16 cellular contexts compared by ENCODE assay signal in the genomic region with DNA sequence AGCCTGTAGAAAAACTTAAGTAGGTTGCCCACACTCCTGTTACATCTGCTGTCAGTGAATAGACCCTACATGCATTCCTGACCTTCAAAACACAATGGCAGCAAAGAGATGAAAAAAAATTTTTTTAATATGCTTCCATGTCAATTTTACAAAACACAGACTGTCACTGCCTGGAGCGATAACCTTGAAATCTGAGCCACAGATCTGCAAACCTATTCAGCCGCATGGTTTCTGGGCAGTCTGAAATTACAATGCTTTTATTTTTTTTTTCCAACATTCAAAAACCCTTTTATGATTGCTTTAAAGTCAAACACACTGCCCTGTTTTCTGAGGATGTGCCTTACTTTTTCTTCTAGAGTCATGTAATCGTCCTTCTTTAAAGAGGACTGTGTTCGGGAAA.
DNase-seq lines count a peak whose midpoint lies in the region; ATAC-seq and TF ChIP-seq lines count a peak whose summit lies in the region.
"Had no signal": no experiment of that assay in that cellular context is flagged by ENCODE, and none has a peak within 500 bp of the region (broad histone marks: within the 10 kb centered on the region; RNA-seq: fewer than 3 reads in every experiment).

No MANE protein-coding gene starts in this region.

- H3K9ac ChIP-seq in SK-N-SH: no peak overlapping the region
- H3K9ac ChIP-seq: BLaER1 treated with 17β-estradiol and CSF1 and Interleukin-3, amounts not matched to agents 10 nM and 100 nM had no signal

- TF ChIP-seq EP300 in SK-N-SH (IDR thresholded peaks at IDR 0.05; ENCODE audit: borderline replicate concordance in 1 of 2, low read depth in 1 of 2, low read length in 1 of 2): peak in 1 of 2 experiments; percentile 48; a peak in 2 of 4 replicates

- no peaks in the 10 kb centered on the region for H3K27me3 Mint-ChIP-seq in activated CD8-positive, alpha-beta T cell treated with anti-CD3 and anti-CD28 coated beads for 36 hours
- H3K27me3 Mint-ChIP-seq in activated naive CD4-positive, alpha-beta T cell treated with anti-CD3 and anti-CD28 coated beads for 36 hours (ENCODE audit: low read depth): no peaks in the 10 kb centered on the region
- H3K27me3 Mint-ChIP-seq: B cell; CD4-positive, alpha-beta T cell had no signal

- intact Hi-C loops in activated CD8-positive, alpha-beta T cell treated with anti-CD3 and anti-CD28 coated beads for 36 hours (cut with micrococcal nuclease): no loop called here
- intact Hi-C loops in activated naive CD4-positive, alpha-beta T cell treated with anti-CD3 and anti-CD28 coated beads for 36 hours (cut with micrococcal nuclease): no loop called here

- H3K4me1 ChIP-seq in SK-N-SH (ENCODE audit: control insufficient read depth in 1 of 2, insufficient read depth in 2 of 2, low read depth in 1 of 2, low read length in 1 of 2) (no peaks in the 10 kb centered on the region), HAP-1 (no peaks in the 10 kb centered on the region; the same call in 1 of the 2 replicates)
- H3K4me1 ChIP-seq: BLaER1 treated with 17β-estradiol and CSF1 and Interleukin-3, amounts not matched to agents 10 nM and 100 nM; Caco-2 had no signal

- H3K9me3 ChIP-seq in SK-N-SH: peaks cover 4% of the 10 kb centered on the region; the same call in 1 of the 2 replicates
- H3K9me3 ChIP-seq in HAP-1: no peaks in the 10 kb centered on the region
- H3K9me3 ChIP-seq: Caco-2 had no signal

- no peaks in the 10 kb centered on the region for H3K9me2 ChIP-seq in SK-N-SH

- POLR2A ChIA-PET in SK-N-SH (lab: Yijun Ruan, JAX): no interaction called here
- POLR2A ChIA-PET in activated CD8-positive, alpha-beta T cell treated with anti-CD3 and anti-CD28 coated beads for 36 hours (lab: Charles Lee): no interaction called here

- ATAC-seq in SK-N-SH treated with all-trans-retinoic acid at 6 μM for 48 hours: no peak
- ATAC-seq in activated CD8-positive, alpha-beta T cell treated with anti-CD3 and anti-CD28 coated beads for 36 hours: no peak
- ATAC-seq: CD8-positive, alpha-beta T cell had no signal

- TF ChIP-seq CTCF in SK-N-SH (IDR thresholded peaks at IDR 0.05): no peak
- no peak for TF ChIP-seq CTCF in activated CD8-positive, alpha-beta T cell treated with anti-CD3 and anti-CD28 coated beads for 36 hours (IDR thresholded peaks at IDR 0.05)

- no peaks in the 10 kb centered on the region for H4K20me1 ChIP-seq in SK-N-SH (ENCODE audit: insufficient read depth)
- H4K20me1 ChIP-seq: BLaER1 treated with 17β-estradiol and CSF1 and Interleukin-3, amounts not matched to agents 10 nM and 100 nM had no signal

- no peak overlapping the region for H3K4me3 Mint-ChIP-seq in activated CD8-positive, alpha-beta T cell treated with anti-CD3 and anti-CD28 coated beads for 36 hours
- no peak overlapping the region for H3K4me3 Mint-ChIP-seq in activated naive CD4-positive, alpha-beta T cell treated with anti-CD3 and anti-CD28 coated beads for 36 hours
- H3K4me3 Mint-ChIP-seq: B cell; CD4-positive, alpha-beta T cell; CD8-positive, alpha-beta T cell had no signal

- in situ Hi-C loops in HAP-1 (cut with MboI; ENCODE audit: low sequenced_read_pairs): no loop called here

- peaks cover 2% of the 10 kb centered on the region for H3K9me3 Mint-ChIP-seq in activated CD8-positive, alpha-beta T cell treated with anti-CD3 and anti-CD28 coated beads for 36 hours
- H3K9me3 Mint-ChIP-seq in activated naive CD4-positive, alpha-beta T cell treated with anti-CD3 and anti-CD28 coated beads for 36 hours: peaks cover 1% of the 10 kb centered on the region
- H3K9me3 Mint-ChIP-seq: CD4-positive, alpha-beta T cell; CD8-positive, alpha-beta T cell had no signal

- H3K4me3 ChIP-seq in SK-N-SH (ENCODE audit: low read depth in 2 of 2, low read length in 1 of 2) (no peak overlapping the region), HAP-1 (no peak overlapping the region)
- H3K4me3 ChIP-seq: BLaER1 treated with 17β-estradiol and CSF1 and Interleukin-3, amounts not matched to agents 10 nM and 100 nM had no signal

- DNase-seq in SK-N-SH (peak; percentile 3), HAP-1 (ENCODE audit: low spot score in 2 of 2) (peak; percentile 29 to 32)
- no peak for DNase-seq in activated CD8-positive, alpha-beta T cell treated with anti-CD3 and anti-CD28 coated beads for 36 hours
- no peak for DNase-seq in activated naive CD4-positive, alpha-beta T cell treated with anti-CD3 and anti-CD28 coated beads for 36 hours
- DNase-seq: 8988T; AML-193; Caco-2; Calu3; CD4-positive, alpha-beta T cell; CD8-positive, alpha-beta T cell; DMS79 treated with DMSO at 0.1 percent for 48 hours; GF-D8 had no signal

- H3K27me3 ChIP-seq in SK-N-SH (ENCODE audit: insufficient read depth) (no peaks in the 10 kb centered on the region), HAP-1 (ENCODE audit: low read depth) (no peaks in the 10 kb centered on the region)
- H3K27me3 ChIP-seq: BLaER1 treated with 17β-estradiol and CSF1 and Interleukin-3, amounts not matched to agents 10 nM and 100 nM had no signal

- CTCF ChIA-PET in SK-N-SH (lab: Yijun Ruan, JAX): no interaction called here
- CTCF ChIA-PET in activated CD8-positive, alpha-beta T cell treated with anti-CD3 and anti-CD28 coated beads for 36 hours (lab: Charles Lee): no interaction called here
- CTCF ChIA-PET in activated naive CD4-positive, alpha-beta T cell treated with anti-CD3 and anti-CD28 coated beads for 36 hours (lab: Charles Lee): no interaction called here

- WGBS in SK-N-SH (ENCODE audit: low lambda C conversion rate): 9% methylated on average over 4 of the region's 4 CpGs

- no peaks in the 10 kb centered on the region for H3F3A ChIP-seq in SK-N-SH (replicated peaks; ENCODE audit: insufficient read depth)

- no peak overlapping the region for H3K27ac Mint-ChIP-seq in activated CD8-positive, alpha-beta T cell treated with anti-CD3 and anti-CD28 coated beads for 36 hours
- H3K27ac Mint-ChIP-seq in activated naive CD4-positive, alpha-beta T cell treated with anti-CD3 and anti-CD28 coated beads for 36 hours: no peak overlapping the region
- H3K27ac Mint-ChIP-seq: B cell; CD4-positive, alpha-beta T cell; CD8-positive, alpha-beta T cell had no signal

- H3K4me2 ChIP-seq in SK-N-SH: no peak overlapping the region
- H3K4me2 ChIP-seq: BLaER1 treated with 17β-estradiol and CSF1 and Interleukin-3, amounts not matched to agents 10 nM and 100 nM had no signal

- H3K36me3 ChIP-seq in SK-N-SH (replicated peaks in 1 of 2; ENCODE audit: control insufficient read depth in 1 of 2, insufficient read depth in 2 of 2, low read length in 1 of 2) (no peaks in the 10 kb centered on the region), HAP-1 (replicated peaks) (no peaks in the 10 kb centered on the region)
- H3K36me3 ChIP-seq: BLaER1 treated with 17β-estradiol and CSF1 and Interleukin-3, amounts not matched to agents 10 nM and 100 nM had no signal

- no peaks in the 10 kb centered on the region for H3K36me3 Mint-ChIP-seq in activated CD8-positive, alpha-beta T cell treated with anti-CD3 and anti-CD28 coated beads for 36 hours (ENCODE audit: low read depth)
- no peaks in the 10 kb centered on the region for H3K36me3 Mint-ChIP-seq in activated naive CD4-positive, alpha-beta T cell treated with anti-CD3 and anti-CD28 coated beads for 36 hours (ENCODE audit: low read depth)
- H3K36me3 Mint-ChIP-seq: CD8-positive, alpha-beta T cell had no signal

- peak overlapping the region in 1 of 2 experiments; percentile 53; a peak in 1 of 4 replicates for H3K27ac ChIP-seq in SK-N-SH (ENCODE audit: low read depth in 2 of 2, low read length in 1 of 2)
- H3K27ac ChIP-seq: BLaER1 treated with 17β-estradiol and CSF1 and Interleukin-3, amounts not matched to agents 10 nM and 100 nM; C4-2B had no signal

- no peaks in the 10 kb centered on the region for H3K79me2 ChIP-seq in SK-N-SH (ENCODE audit: insufficient read depth)

- no peaks in the 10 kb centered on the region for H3K4me1 Mint-ChIP-seq in activated CD8-positive, alpha-beta T cell treated with anti-CD3 and anti-CD28 coated beads for 36 hours (ENCODE audit: low read depth)
- no peaks in the 10 kb centered on the region for H3K4me1 Mint-ChIP-seq in activated naive CD4-positive, alpha-beta T cell treated with anti-CD3 and anti-CD28 coated beads for 36 hours (ENCODE audit: low read depth)
- H3K4me1 Mint-ChIP-seq: B cell had no signal

- H2AFZ ChIP-seq in SK-N-SH (ENCODE audit: low read depth): no peak overlapping the region

- TF ChIP-seq RAD21 in SK-N-SH (IDR thresholded peaks at IDR 0.05; ENCODE audit: low read length): no peak

TF ChIP-seq in SK-N-SH, 30 proteins besides CTCF, POLR2A, EP300 and RAD21:
- TF ChIP-seq JUND (IDR thresholded peaks at IDR 0.05): no peak
- no peak for TF ChIP-seq RXRA (IDR thresholded peaks at IDR 0.05; ENCODE audit: borderline replicate concordance, low read depth)
- peak; percentile 55 for TF ChIP-seq RCOR1 (IDR thresholded peaks at IDR 0.05; ENCODE audit: low read length)
- peak; percentile 67 for TF ChIP-seq GATA2 (CRISPR knock-in tag; IDR thresholded peaks at IDR 0.05)
- TF ChIP-seq NRF1 (IDR thresholded peaks at IDR 0.05; ENCODE audit: low read depth, low read length): no peak

TF ChIP-seq in SK-N-SH treated with all-trans-retinoic acid at 6 μM for 48 hours, 23 proteins besides CTCF, POLR2A, EP300 and RAD21 (continues in another document):
- TF ChIP-seq ARNTL (CRISPR knock-in tag; IDR thresholded peaks at IDR 0.05; ENCODE audit: borderline replicate concordance, low read depth): no peak
- TF ChIP-seq RARB (CRISPR knock-in tag; IDR thresholded peaks at IDR 0.05): no peak
- TF ChIP-seq, protein P1, sequence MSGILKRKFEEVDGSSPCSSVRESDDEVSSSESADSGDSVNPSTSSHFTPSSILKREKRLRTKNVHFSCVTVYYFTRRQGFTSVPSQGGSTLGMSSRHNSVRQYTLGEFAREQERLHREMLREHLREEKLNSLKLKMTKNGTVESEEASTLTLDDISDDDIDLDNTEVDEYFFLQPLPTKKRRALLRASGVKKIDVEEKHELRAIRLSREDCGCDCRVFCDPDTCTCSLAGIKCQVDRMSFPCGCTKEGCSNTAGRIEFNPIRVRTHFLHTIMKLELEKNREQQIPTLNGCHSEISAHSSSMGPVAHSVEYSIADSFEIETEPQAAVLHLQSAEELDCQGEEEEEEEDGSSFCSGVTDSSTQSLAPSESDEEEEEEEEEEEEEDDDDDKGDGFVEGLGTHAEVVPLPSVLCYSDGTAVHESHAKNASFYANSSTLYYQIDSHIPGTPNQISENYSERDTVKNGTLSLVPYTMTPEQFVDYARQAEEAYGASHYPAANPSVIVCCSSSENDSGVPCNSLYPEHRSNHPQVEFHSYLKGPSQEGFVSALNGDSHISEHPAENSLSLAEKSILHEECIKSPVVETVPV (CRISPR knock-in tag; IDR thresholded peaks at IDR 0.05): no peak
- TF ChIP-seq CSDC2 (CRISPR knock-in tag; IDR thresholded peaks at IDR 0.05): no peak

Comparison
In these comparisons a context has a peak if more than half of its experiments do, and no peak if none do; other contexts are left out.
1. DNase-seq: peak in SK-N-SH (single experiment) and HAP-1 (2 of 2); none in activated CD8-positive, alpha-beta T cell treated with anti-CD3 and anti-CD28 coated beads for 36 hours (single experiment) and activated naive CD4-positive, alpha-beta T cell treated with anti-CD3 and anti-CD28 coated beads for 36 hours (single experiment).